ENCODE assay signal across 9 cellular contexts in genomic region chr3:115814778-115815380, GRCh38.
A peak's percentile ranks its signal among the peaks of the same experiment; 100 is the strongest.
DNase-seq lines count a peak whose midpoint lies in the region; ATAC-seq and TF ChIP-seq lines count a peak whose summit lies in the region.
"Had no signal": no experiment of that assay in that cellular context is flagged by ENCODE, and none has a peak within 500 bp of the region (broad histone marks: within the 10 kb centered on the region; RNA-seq: fewer than 3 reads in every experiment).

No MANE protein-coding gene starts in this region.

- H3K27ac ChIP-seq in DND-41 (ENCODE audit: low read length): no peak overlapping the region
- H3K27ac ChIP-seq: epithelial cell of prostate had no signal

- H3K9me3 Mint-ChIP-seq in chondrocyte (ENCODE audit: low read depth): no peaks in the 10 kb centered on the region

- H3K9me3 ChIP-seq in DND-41 (ENCODE audit: insufficient read depth, low read length, severe bottlenecking) (no peaks in the 10 kb centered on the region), HAP-1 (no peaks in the 10 kb centered on the region)

- H3K9ac ChIP-seq in DND-41 (ENCODE audit: low read depth, low read length): no peak overlapping the region

- H3K27me3 Mint-ChIP-seq in chondrocyte (ENCODE audit: low read depth): no peaks in the 10 kb centered on the region

- no peaks in the 10 kb centered on the region for H3K36me3 ChIP-seq in DND-41 (ENCODE audit: insufficient read depth, low read length)
- H3K36me3 ChIP-seq in HAP-1 (replicated peaks): no peaks in the 10 kb centered on the region

- H3K27ac Mint-ChIP-seq in chondrocyte (ENCODE audit: unreplicated experiment): no peak overlapping the region

- peaks cover 2% of the 10 kb centered on the region for H3K4me1 Mint-ChIP-seq in chondrocyte (ENCODE audit: low read depth)

- ATAC-seq in DND-41 (ENCODE audit: insufficient read depth, low read depth) (peak; percentile 77), HG02852 (IDR thresholded peaks at IDR 0.05; ENCODE audit: unreplicated experiment) (no peak)

- DNase-seq in DND-41: peak; percentile 66
- DNase-seq in HAP-1 (ENCODE audit: low spot score in 2 of 2): peak; percentile 61 to 84
- peak; percentile 67 for DNase-seq in NCI-H2196 treated with DMSO at 0.1 percent for 48 hours (lab: John Stamatoyannopoulos, UW; ENCODE audit: unreplicated experiment)
- peak; percentile 54 for DNase-seq in activated CD4-positive, alpha-beta T cell treated with anti-CD3 and anti-CD28 coated beads for 1 hour
- no peak for DNase-seq in chondrocyte (ENCODE audit: low spot score)
- DNase-seq in left kidney (ENCODE audit: low read depth, low spot score): peak; percentile 88
- DNase-seq in stimulated activated CD4-positive, alpha-beta T cell treated with anti-CD3 and anti-CD28 coated beads, Interleukin-4, amount 100 ng/mL, for 4 hours: peak; percentile 48 to 63

- no peaks in the 10 kb centered on the region for H3K79me2 ChIP-seq in DND-41 (ENCODE audit: insufficient read depth, low read length)

- in situ Hi-C loops in HAP-1 (cut with MboI; ENCODE audit: low sequenced_read_pairs): loop anchor here (25.0 kb wide), 3 partner anchors 603 to 978 kb away; no protein-coding TSS in a partner anchor

- H4K20me1 ChIP-seq in DND-41 (ENCODE audit: insufficient read depth, low read length): no peaks in the 10 kb centered on the region

- H3K27me3 ChIP-seq in DND-41 (ENCODE audit: insufficient read depth, low read length, poor library complexity): peaks cover 9% of the 10 kb centered on the region
- no peaks in the 10 kb centered on the region for H3K27me3 ChIP-seq in HAP-1 (ENCODE audit: low read depth)

- H3K4me1 ChIP-seq in DND-41 (ENCODE audit: insufficient read depth, low read length) (no peaks in the 10 kb centered on the region), HAP-1 (no peaks in the 10 kb centered on the region)

- H2AFZ ChIP-seq in DND-41 (ENCODE audit: low read depth, low read length): no peak overlapping the region

- H3K4me3 Mint-ChIP-seq in chondrocyte (ENCODE audit: unreplicated experiment): no peak overlapping the region

- peak; percentile 95 for TF ChIP-seq CTCF in DND-41 (IDR thresholded peaks at IDR 0.05; ENCODE audit: borderline replicate concordance, extremely low read depth, low read length, poor library complexity, severe bottlenecking)
- peak; percentile 95 for TF ChIP-seq CTCF in chondrocyte (IDR thresholded peaks at IDR 0.05)

- H3K4me2 ChIP-seq in DND-41 (ENCODE audit: insufficient read depth, low read length): no peak overlapping the region

- H3K4me3 ChIP-seq in DND-41 (ENCODE audit: low read depth in 1 of 2, low read length in 2 of 2): no peak overlapping the region
- H3K4me3 ChIP-seq in HAP-1: no peak overlapping the region

- no peaks in the 10 kb centered on the region for H3K36me3 Mint-ChIP-seq in chondrocyte (ENCODE audit: low read depth)
